Comparison of ENCODE assay signal across 1 cellular context in genomic region chr11:62013266-62014157, GRCh38.
TF ChIP-seq lines count a peak whose summit lies in the region.

No MANE protein-coding gene starts in this region.

TF ChIP-seq in IMR-90, 13 proteins besides CTCF, POLR2A, EP300 and RAD21:
- no peak for TF ChIP-seq NFE2L2 (IDR thresholded peaks at IDR 0.05; ENCODE audit: low read depth, low read length)
- TF ChIP-seq MAFK (IDR thresholded peaks at IDR 0.05; ENCODE audit: low read depth, low read length) = no peak
- TF ChIP-seq RFX5 (IDR thresholded peaks at IDR 0.05; ENCODE audit: low read depth, low read length) = no peak
- TF ChIP-seq RCOR1 (IDR thresholded peaks at IDR 0.05; ENCODE audit: insufficient replicate concordance, low read length) = no peak
- TF ChIP-seq ELK1 (IDR thresholded peaks at IDR 0.05; ENCODE audit: borderline replicate concordance, low read depth, low read length) = no peak
- TF ChIP-seq CHD1 (IDR thresholded peaks at IDR 0.05; ENCODE audit: low read depth, low read length) = no peak
- no peak for TF ChIP-seq USF2 (IDR thresholded peaks at IDR 0.05; ENCODE audit: low read depth, low read length)
- no peak for TF ChIP-seq FOS (IDR thresholded peaks at IDR 0.05; ENCODE audit: low read depth, low read length)
- no peak for TF ChIP-seq MAZ (IDR thresholded peaks at IDR 0.05; ENCODE audit: borderline replicate concordance, low read depth, low read length)
- no peak for TF ChIP-seq MXI1 (IDR thresholded peaks at IDR 0.05; ENCODE audit: borderline replicate concordance, low read depth, low read length)
- TF ChIP-seq SMC3 (IDR thresholded peaks at IDR 0.05; ENCODE audit: low read depth, low read length) = no peak
- no peak for TF ChIP-seq BHLHE40 (IDR thresholded peaks at IDR 0.05; ENCODE audit: low read depth, low read length)
- TF ChIP-seq CEBPB (IDR thresholded peaks at IDR 0.05; ENCODE audit: low read depth, low read length) = no peak
